Comparison of ENCODE assay signal across 15 cellular contexts in the genomic region with DNA sequence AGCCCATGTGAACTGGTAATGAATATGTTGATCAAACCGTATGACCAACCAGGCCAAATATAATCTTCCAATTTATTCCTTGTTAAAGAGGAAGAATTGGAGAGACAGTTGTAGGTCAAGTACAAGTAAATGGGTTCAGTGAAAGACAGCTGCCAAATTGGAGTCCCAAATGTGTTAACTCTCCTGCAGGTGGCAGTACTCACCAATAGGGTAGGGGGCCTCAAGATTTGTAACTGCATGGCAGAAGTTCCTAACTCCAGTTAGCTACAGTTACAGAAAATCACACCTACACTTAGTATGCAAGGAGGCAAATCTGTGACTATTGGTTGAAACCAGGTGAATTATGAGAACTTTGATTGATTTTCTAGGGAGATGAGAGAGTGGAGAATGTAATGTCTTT.
DNase-seq lines count a peak whose midpoint lies in the region; ATAC-seq, FAIRE-seq and TF ChIP-seq lines count a peak whose summit lies in the region.
"Had no signal": no experiment of that assay in that cellular context is flagged by ENCODE, and none has a peak within 500 bp of the region (broad histone marks: within the 10 kb centered on the region; RNA-seq: fewer than 3 reads in every experiment).

No MANE protein-coding gene starts in this region.

- no peak for FAIRE-seq in HepG2 (lab: Jason Lieb, UNC)
- FAIRE-seq: A204.1, small intestine had no signal

- ATAC-seq in HepG2: no peak
- no peak for ATAC-seq in HG02885 (IDR thresholded peaks at IDR 0.05; ENCODE audit: poor library complexity, unreplicated experiment)
- ATAC-seq: activated CD8-positive, alpha-beta T cell treated with anti-CD3 and anti-CD28 coated beads, Interleukin-2, amount 10 ng/mL, durations not matched to agents 7 days and 5 days had no signal

- H3K4me1 ChIP-seq in HEK293 (ENCODE audit: control insufficient read depth, insufficient read depth, low read length) (no peaks in the 10 kb centered on the region), HepG2 (ENCODE audit: insufficient read depth, low read length) (no peaks in the 10 kb centered on the region)
- H3K4me1 ChIP-seq: tibial artery had no signal

- no peak for TF ChIP-seq POLR2A in HepG2 (IDR thresholded peaks at IDR 0.05; ENCODE audit: insufficient read depth in 1 of 2, low read depth in 2 of 2, low read length in 2 of 2)

- H2AFZ ChIP-seq in HepG2 (ENCODE audit: low read length): no peak overlapping the region

- H3K4me2 ChIP-seq in HepG2 (ENCODE audit: low read depth, low read length): no peak overlapping the region

- H3K4me3 ChIP-seq in HEK293 (ENCODE audit: low read depth, low read length): no peak overlapping the region
- no peak overlapping the region for H3K4me3 ChIP-seq in HepG2 (replicated peaks in 1 of 3; ENCODE audit: insufficient read depth in 1 of 3, low read depth in 2 of 3, low read length in 3 of 3)
- H3K4me3 ChIP-seq: tibial artery had no signal

- WGBS in HepG2 (ENCODE audit: low lambda C conversion rate): 0% methylated on average over 1 of the region's 1 CpG

- TF ChIP-seq EP300 in HepG2 (IDR thresholded peaks at IDR 0.05; ENCODE audit: low read depth in 2 of 2, low read length in 2 of 2) (no peak), HepG2 (CRISPR knock-in tag; IDR thresholded peaks at IDR 0.05; ENCODE audit: borderline replicate concordance) (no peak)

- H3K9me3 ChIP-seq in HEK293 (ENCODE audit: control insufficient read depth, insufficient read depth, low read depth, low read length): no peaks in the 10 kb centered on the region
- H3K9me3 ChIP-seq in HepG2 (ENCODE audit: low read length): no peaks in the 10 kb centered on the region
- H3K9me3 ChIP-seq: tibial artery had no signal

- H3K27me3 ChIP-seq in HepG2 (ENCODE audit: control insufficient read depth in 1 of 2, insufficient read depth in 2 of 2, low read length in 2 of 2): no peaks in the 10 kb centered on the region; a peak in 1 of 5 replicates
- H3K27me3 ChIP-seq: tibial artery had no signal

- no peaks in the 10 kb centered on the region for H4K20me1 ChIP-seq in HepG2 (ENCODE audit: insufficient read depth, low read length)

- no peak for TF ChIP-seq RAD21 in HepG2 (CRISPR knock-in tag; IDR thresholded peaks at IDR 0.05)

- intact Hi-C loops in HepG2 (cut with micrococcal nuclease; ENCODE audit: unreplicated experiment): loop anchor here (5.0 kb wide), 1 partner anchor 245 kb away; no protein-coding TSS in a partner anchor

- in situ Hi-C loops in SK-MEL-5 (cut with HindIII; ENCODE audit: low pct_unique_long_range_greater_than_20kb, low sequenced_read_pairs) (no loop called here), HepG2 (cut with HindIII; ENCODE audit: extremely low pct_ligation_motif_present, low pct_unique_long_range_greater_than_20kb) (no loop called here)

- no TSS peak for BruUV-seq in HepG2 (replicated peaks; lab: Mats Ljungman, UMichigan)

- DNase-seq in DMS53 (lab: John Stamatoyannopoulos, UW) (peak; percentile 37), DMS53 treated with DMSO at 0.1 percent for 48 hours (lab: John Stamatoyannopoulos, UW; ENCODE audit: unreplicated experiment) (no peak), SK-MEL-5 (ENCODE audit: low read depth, low spot score) (peak; percentile 51), HepG2 (ENCODE audit: low spot score) (peak; percentile 3), amygdala (lab: John Stamatoyannopoulos, UW) (no peak), NCI-H1694 treated with DMSO at 0.1 percent for 48 hours (lab: John Stamatoyannopoulos, UW) (no peak)
- DNase-seq: activated CD8-positive, alpha-beta T cell treated with anti-CD3 and anti-CD28 coated beads, Interleukin-2, amount 10 ng/mL, durations not matched to agents 7 days and 5 days; NCI-H1092 treated with DMSO at 0.1 percent for 48 hours; NCI-H774; small intestine; T-helper 2 cell; tibial artery had no signal

- H3K9ac ChIP-seq in HepG2 (ENCODE audit: insufficient read depth, low read depth, low read length): no peak overlapping the region

- TF ChIP-seq CTCF in HEK293 (tag by site-specific recombination; IDR thresholded peaks at IDR 0.05): no peak
- TF ChIP-seq CTCF in HepG2 (CRISPR knock-in tag; IDR thresholded peaks at IDR 0.05): peak; percentile 21

- H3K36me3 ChIP-seq in HEK293 (ENCODE audit: control insufficient read depth in 2 of 2, insufficient read depth in 1 of 2, low read length in 2 of 2) (no peaks in the 10 kb centered on the region), HepG2 (replicated peaks in 1 of 2; ENCODE audit: control insufficient read depth in 1 of 2, insufficient read depth in 2 of 2, low read length in 2 of 2) (no peaks in the 10 kb centered on the region)
- H3K36me3 ChIP-seq: tibial artery had no signal

- POLR2A ChIA-PET in HEK293 (lab: Yijun Ruan, JAX) (no interaction called here), HepG2 (lab: Yijun Ruan, JAX) (no interaction called here)

- CTCF ChIA-PET in HEK293 (lab: Yijun Ruan, JAX): interaction anchor here (0.7 to 0.8 kb wide), 2 partner anchors 9 to 16 kb away, joined by 3 to 4 read pairs; no protein-coding TSS in a partner anchor
- CTCF ChIA-PET in HepG2 (lab: Yijun Ruan, JAX; ENCODE audit: low intra/inter-chr PET ratio, low total read pairs): no interaction called here

- no peaks in the 10 kb centered on the region for H3K79me2 ChIP-seq in HepG2 (ENCODE audit: insufficient read depth, low read length)

- no peak overlapping the region for H3K27ac ChIP-seq in HEK293 (ENCODE audit: extremely low read depth, low read depth, low read length)
- no peak overlapping the region for H3K27ac ChIP-seq in HepG2 (ENCODE audit: extremely low read length, insufficient read depth, low read length)
- H3K27ac ChIP-seq: tibial artery had no signal

TF ChIP-seq in HEK293, 187 proteins besides CTCF, POLR2A, EP300 and RAD21:
- no peak for TF ChIP-seq ZNF548 (tag by site-specific recombination; IDR thresholded peaks at IDR 0.05)
- TF ChIP-seq PRDM6 (tag by site-specific recombination; IDR thresholded peaks at IDR 0.05): no peak
- TF ChIP-seq ZNF654 (tag by site-specific recombination; IDR thresholded peaks at IDR 0.05; ENCODE audit: low read depth): peak; percentile 10; the same call in 1 of the 2 replicates

TF ChIP-seq in HepG2, 621 proteins besides CTCF, POLR2A, EP300 and RAD21:
- no peak for TF ChIP-seq NFYC (CRISPR knock-in tag; IDR thresholded peaks at IDR 0.05)
- TF ChIP-seq KDM1A (CRISPR knock-in tag; IDR thresholded peaks at IDR 0.05): no peak
- no peak for TF ChIP-seq ZNF432 (CRISPR knock-in tag; IDR thresholded peaks at IDR 0.05; ENCODE audit: borderline replicate concordance)
- no peak for TF ChIP-seq ZNF749 (CRISPR knock-in tag; IDR thresholded peaks at IDR 0.05; ENCODE audit: borderline replicate concordance)
- TF ChIP-seq ZNF205 (CRISPR knock-in tag; IDR thresholded peaks at IDR 0.05): no peak
- no peak for TF ChIP-seq NFE2L2 (IDR thresholded peaks at IDR 0.05; ENCODE audit: low read length)
- TF ChIP-seq, protein P1, sequence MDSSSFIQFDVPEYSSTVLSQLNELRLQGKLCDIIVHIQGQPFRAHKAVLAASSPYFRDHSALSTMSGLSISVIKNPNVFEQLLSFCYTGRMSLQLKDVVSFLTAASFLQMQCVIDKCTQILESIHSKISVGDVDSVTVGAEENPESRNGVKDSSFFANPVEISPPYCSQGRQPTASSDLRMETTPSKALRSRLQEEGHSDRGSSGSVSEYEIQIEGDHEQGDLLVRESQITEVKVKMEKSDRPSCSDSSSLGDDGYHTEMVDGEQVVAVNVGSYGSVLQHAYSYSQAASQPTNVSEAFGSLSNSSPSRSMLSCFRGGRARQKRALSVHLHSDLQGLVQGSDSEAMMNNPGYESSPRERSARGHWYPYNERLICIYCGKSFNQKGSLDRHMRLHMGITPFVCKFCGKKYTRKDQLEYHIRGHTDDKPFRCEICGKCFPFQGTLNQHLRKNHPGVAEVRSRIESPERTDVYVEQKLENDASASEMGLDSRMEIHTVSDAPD (CRISPR knock-in tag; IDR thresholded peaks at IDR 0.05): no peak
- TF ChIP-seq MIER2 (CRISPR knock-in tag; IDR thresholded peaks at IDR 0.05): no peak
- no peak for TF ChIP-seq ZNF652 (CRISPR knock-in tag; IDR thresholded peaks at IDR 0.05; ENCODE audit: borderline replicate concordance, low read depth)
- no peak for TF ChIP-seq FOXO1 (CRISPR knock-in tag; IDR thresholded peaks at IDR 0.05)
- no peak for TF ChIP-seq ZNF382 (CRISPR knock-in tag; IDR thresholded peaks at IDR 0.05; ENCODE audit: borderline replicate concordance)
- no peak for TF ChIP-seq KAT2B (IDR thresholded peaks at IDR 0.05; ENCODE audit: borderline replicate concordance, low read depth, low read length)
- TF ChIP-seq NCOA2 (CRISPR knock-in tag; IDR thresholded peaks at IDR 0.05): no peak
- no peak for TF ChIP-seq SNAI1 (CRISPR knock-in tag; IDR thresholded peaks at IDR 0.05; ENCODE audit: borderline replicate concordance)
- TF ChIP-seq ZNF782 (CRISPR knock-in tag; IDR thresholded peaks at IDR 0.05; ENCODE audit: borderline replicate concordance): no peak
- TF ChIP-seq ZNF335 (CRISPR knock-in tag; IDR thresholded peaks at IDR 0.05): no peak
- no peak for TF ChIP-seq SMYD3 (CRISPR knock-in tag; IDR thresholded peaks at IDR 0.05)

Comparison
In these comparisons a context has a peak if more than half of its experiments do, and no peak if none do; other contexts are left out.
1. DNase-seq: peak in DMS53 (single experiment), SK-MEL-5 (single experiment) and HepG2 (single experiment); none in DMS53 treated with DMSO at 0.1 percent for 48 hours (single experiment), amygdala (0 of 56) and NCI-H1694 treated with DMSO at 0.1 percent for 48 hours (single experiment).